Comparison of ENCODE assay signal across 1 cellular context in the genomic region with DNA sequence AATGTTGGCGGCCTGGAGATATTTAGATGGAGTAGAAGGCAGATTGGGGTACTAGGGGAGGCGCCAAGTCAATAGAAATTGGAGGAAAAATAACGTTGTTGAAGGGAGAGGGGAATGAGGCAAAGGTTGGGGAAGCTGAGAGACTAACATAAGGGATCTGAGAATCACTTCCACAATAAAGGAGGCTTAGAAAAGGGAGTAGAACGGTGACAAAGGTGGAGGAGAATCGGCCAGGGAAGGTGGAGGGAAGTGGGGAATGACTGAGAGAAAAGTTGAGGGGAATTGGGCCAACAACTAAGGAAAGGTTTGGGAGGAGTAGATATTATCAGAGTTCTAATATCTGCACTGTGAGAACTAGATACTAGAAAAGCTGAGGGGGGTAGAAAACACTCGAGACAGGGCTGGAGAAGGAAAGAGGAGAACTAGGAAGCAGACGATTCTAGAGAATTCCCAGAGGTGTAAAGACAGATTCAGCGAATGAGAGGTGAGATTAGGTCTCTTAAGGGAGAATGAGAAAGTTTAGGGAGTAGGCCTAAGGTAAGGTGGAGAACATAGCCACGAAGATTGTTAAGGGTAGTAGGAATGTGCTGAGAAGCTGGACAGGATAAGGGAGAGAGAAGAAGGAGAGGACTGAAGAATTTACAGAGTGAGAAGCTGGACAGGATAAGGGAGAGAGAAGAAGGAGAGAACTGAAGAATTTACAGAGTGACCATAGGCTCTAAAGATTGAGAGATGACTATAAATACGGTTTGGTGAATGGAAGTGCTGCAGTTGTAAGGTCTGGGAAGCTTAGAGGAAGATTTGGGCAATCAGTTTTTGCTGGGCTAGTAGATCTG.
TF ChIP-seq lines count a peak whose summit lies in the region.

No MANE protein-coding gene starts in this region.

TF ChIP-seq in IMR-90, 13 proteins besides CTCF, POLR2A, EP300 and RAD21:
- TF ChIP-seq NFE2L2 (IDR thresholded peaks at IDR 0.05; ENCODE audit: low read depth, low read length) (no peak), SMC3 (IDR thresholded peaks at IDR 0.05; ENCODE audit: low read depth, low read length) (no peak), BHLHE40 (IDR thresholded peaks at IDR 0.05; ENCODE audit: low read depth, low read length) (no peak), USF2 (IDR thresholded peaks at IDR 0.05; ENCODE audit: low read depth, low read length) (no peak), FOS (IDR thresholded peaks at IDR 0.05; ENCODE audit: low read depth, low read length) (no peak), MXI1 (IDR thresholded peaks at IDR 0.05; ENCODE audit: borderline replicate concordance, low read depth, low read length) (no peak), CEBPB (IDR thresholded peaks at IDR 0.05; ENCODE audit: low read depth, low read length) (no peak), RCOR1 (IDR thresholded peaks at IDR 0.05; ENCODE audit: insufficient replicate concordance, low read length) (no peak), MAFK (IDR thresholded peaks at IDR 0.05; ENCODE audit: low read depth, low read length) (no peak), CHD1 (IDR thresholded peaks at IDR 0.05; ENCODE audit: low read depth, low read length) (no peak), MAZ (IDR thresholded peaks at IDR 0.05; ENCODE audit: borderline replicate concordance, low read depth, low read length) (no peak), RFX5 (IDR thresholded peaks at IDR 0.05; ENCODE audit: low read depth, low read length) (no peak)
- TF ChIP-seq, protein P1, sequence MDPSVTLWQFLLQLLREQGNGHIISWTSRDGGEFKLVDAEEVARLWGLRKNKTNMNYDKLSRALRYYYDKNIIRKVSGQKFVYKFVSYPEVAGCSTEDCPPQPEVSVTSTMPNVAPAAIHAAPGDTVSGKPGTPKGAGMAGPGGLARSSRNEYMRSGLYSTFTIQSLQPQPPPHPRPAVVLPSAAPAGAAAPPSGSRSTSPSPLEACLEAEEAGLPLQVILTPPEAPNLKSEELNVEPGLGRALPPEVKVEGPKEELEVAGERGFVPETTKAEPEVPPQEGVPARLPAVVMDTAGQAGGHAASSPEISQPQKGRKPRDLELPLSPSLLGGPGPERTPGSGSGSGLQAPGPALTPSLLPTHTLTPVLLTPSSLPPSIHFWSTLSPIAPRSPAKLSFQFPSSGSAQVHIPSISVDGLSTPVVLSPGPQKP (IDR thresholded peaks at IDR 0.05; ENCODE audit: borderline replicate concordance, low read depth, low read length): no peak
TF ChIP-seq in IMR-90: peak in this region for 0.
